In the genomic region with DNA sequence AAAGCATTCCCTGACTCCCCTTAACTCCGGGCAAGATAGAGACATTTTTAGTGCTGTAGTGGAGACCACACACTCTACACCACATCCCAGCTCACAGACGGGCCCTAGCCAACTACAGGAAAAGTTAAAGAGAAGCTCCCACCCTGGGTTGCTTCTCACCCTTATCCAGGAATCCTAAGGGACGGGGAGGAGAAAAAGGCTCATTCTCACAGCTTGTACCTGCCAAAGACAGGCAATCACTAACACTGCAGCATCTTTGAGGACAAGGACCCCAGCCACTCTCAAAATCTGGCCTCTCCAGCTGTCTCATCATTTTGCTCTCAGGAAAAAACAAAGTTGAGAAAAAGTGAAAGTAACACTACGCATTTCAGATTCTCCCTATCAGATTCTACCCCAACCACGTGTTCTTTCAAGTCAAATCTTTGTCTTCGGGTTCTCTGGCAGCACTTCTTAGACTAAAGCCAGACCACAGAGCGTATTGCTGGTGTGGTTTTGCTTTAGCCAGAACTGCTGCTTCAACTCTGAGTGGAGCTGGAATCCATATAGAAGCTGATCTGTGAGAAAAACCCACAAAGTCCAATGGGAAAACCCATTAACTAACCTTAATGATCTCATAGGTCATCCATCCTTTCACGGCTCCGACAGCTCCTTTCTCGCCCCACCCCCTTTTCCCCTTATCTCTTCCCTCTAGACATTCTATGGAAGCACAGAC, we compare ENCODE assay signal across 1 cellular context.
TF ChIP-seq lines count a peak whose summit lies in the region.

No MANE protein-coding gene starts in this region.

TF ChIP-seq in HCT116, 20 proteins besides CTCF, POLR2A, EP300 and RAD21 (continued from another document):
- TF ChIP-seq, protein P1, sequence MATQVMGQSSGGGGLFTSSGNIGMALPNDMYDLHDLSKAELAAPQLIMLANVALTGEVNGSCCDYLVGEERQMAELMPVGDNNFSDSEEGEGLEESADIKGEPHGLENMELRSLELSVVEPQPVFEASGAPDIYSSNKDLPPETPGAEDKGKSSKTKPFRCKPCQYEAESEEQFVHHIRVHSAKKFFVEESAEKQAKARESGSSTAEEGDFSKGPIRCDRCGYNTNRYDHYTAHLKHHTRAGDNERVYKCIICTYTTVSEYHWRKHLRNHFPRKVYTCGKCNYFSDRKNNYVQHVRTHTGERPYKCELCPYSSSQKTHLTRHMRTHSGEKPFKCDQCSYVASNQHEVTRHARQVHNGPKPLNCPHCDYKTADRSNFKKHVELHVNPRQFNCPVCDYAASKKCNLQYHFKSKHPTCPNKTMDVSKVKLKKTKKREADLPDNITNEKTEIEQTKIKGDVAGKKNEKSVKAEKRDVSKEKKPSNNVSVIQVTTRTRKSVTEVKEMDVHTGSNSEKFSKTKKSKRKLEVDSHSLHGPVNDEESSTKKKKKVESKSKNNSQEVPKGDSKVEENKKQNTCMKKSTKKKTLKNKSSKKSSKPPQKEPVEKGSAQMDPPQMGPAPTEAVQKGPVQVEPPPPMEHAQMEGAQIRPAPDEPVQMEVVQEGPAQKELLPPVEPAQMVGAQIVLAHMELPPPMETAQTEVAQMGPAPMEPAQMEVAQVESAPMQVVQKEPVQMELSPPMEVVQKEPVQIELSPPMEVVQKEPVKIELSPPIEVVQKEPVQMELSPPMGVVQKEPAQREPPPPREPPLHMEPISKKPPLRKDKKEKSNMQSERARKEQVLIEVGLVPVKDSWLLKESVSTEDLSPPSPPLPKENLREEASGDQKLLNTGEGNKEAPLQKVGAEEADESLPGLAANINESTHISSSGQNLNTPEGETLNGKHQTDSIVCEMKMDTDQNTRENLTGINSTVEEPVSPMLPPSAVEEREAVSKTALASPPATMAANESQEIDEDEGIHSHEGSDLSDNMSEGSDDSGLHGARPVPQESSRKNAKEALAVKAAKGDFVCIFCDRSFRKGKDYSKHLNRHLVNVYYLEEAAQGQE (IDR thresholded peaks at IDR 0.05; ENCODE audit: low read depth): no peak
- TF ChIP-seq SIN3A (IDR thresholded peaks at IDR 0.05; ENCODE audit: low read depth) (no peak), EZH2 (IDR thresholded peaks at IDR 0.05) (no peak), CEBPB (IDR thresholded peaks at IDR 0.05; ENCODE audit: low read depth) (no peak), TCF7L2 (IDR thresholded peaks at IDR 0.05; ENCODE audit: borderline replicate concordance, extremely low read depth, insufficient read depth, insufficient read length) (no peak)
